25 cellular contexts compared by ENCODE assay signal in genomic region chr15:56095406-56095805, GRCh38.
"Had no signal": no experiment of that assay in that cellular context is flagged by ENCODE, and none has a peak within 500 bp of the region (broad histone marks: within the 10 kb centered on the region; RNA-seq: fewer than 3 reads in every experiment).

No MANE protein-coding gene starts in this region.

- DNase-seq: hypothalamus; immature natural killer cell; kidney; left colon; left lung; mesendoderm; naive B cell; pancreas; posterior cingulate gyrus; retina; right cardiac atrium; stimulated activated CD4-positive, alpha-beta T cell treated with anti-CD3 and anti-CD28 coated beads, Interleukin-12 subunit alpha, Interleukin-12 subunit beta, amount 100 ng/mL, for 4 hours; stimulated activated CD4-positive, alpha-beta T cell treated with anti-CD3 and anti-CD28 coated beads, Interleukin-15, amount 100 ng/mL, for 24 hours; stimulated activated CD4-positive, alpha-beta T cell treated with anti-CD3 and anti-CD28 coated beads, Interleukin-2, amount 100 ng/mL, for 24 hours; stimulated activated CD4-positive, alpha-beta T cell treated with anti-CD3 and anti-CD28 coated beads, Interleukin-4, amount 100 ng/mL, for 1 hour; stimulated activated naive B cell treated with anti-CD40 and anti-IgM and Interleukin-4, amounts not matched to agents 10 μg/mL and 1 μg/mL and 100 μg/mL, for 72 hours; stimulated activated naive CD8-positive, alpha-beta T cell treated with anti-CD3 and anti-CD28 coated beads, Interleukin-15, Interleukin-2, amounts not matched to agents 100 U/mL and 50 U/mL, for 24 hours; stomach; testis; thyroid gland; transverse colon; upper lobe of left lung had no signal

- H3K27ac Mint-ChIP-seq: mesothelial cell of epicardium; natural killer cell treated with Interleukin-12 subunit alpha and Interleukin-12 subunit beta and Interleukin-15 and Interleukin-18, amount 100 ng/mL, for 72 hours; stimulated activated naive B cell treated with anti-CD40 and anti-IgM and Interleukin-4, amounts not matched to agents 10 μg/mL and 1 μg/mL and 100 μg/mL, for 72 hours had no signal

- H3K9me3 Mint-ChIP-seq: immature natural killer cell; mesothelial cell of epicardium; naive B cell; natural killer cell treated with Interleukin-12 subunit alpha and Interleukin-12 subunit beta and Interleukin-15 and Interleukin-18, amount 100 ng/mL, for 72 hours; stimulated activated naive B cell treated with anti-CD40 and anti-IgM and Interleukin-4, amounts not matched to agents 10 μg/mL and 1 μg/mL and 100 μg/mL, for 72 hours had no signal

- H3K4me3 Mint-ChIP-seq: immature natural killer cell; mesothelial cell of epicardium; naive B cell; natural killer cell treated with Interleukin-12 subunit alpha and Interleukin-12 subunit beta and Interleukin-15 and Interleukin-18, amount 100 ng/mL, for 72 hours; stimulated activated naive B cell treated with anti-CD40 and anti-IgM and Interleukin-4, amounts not matched to agents 10 μg/mL and 1 μg/mL and 100 μg/mL, for 72 hours had no signal

- ATAC-seq: left colon; left lung; natural killer cell treated with Interleukin-12 subunit alpha and Interleukin-12 subunit beta and Interleukin-15 and Interleukin-18, amount 100 ng/mL, for 72 hours; pancreas; right cardiac atrium; sciatic nerve; stimulated activated naive B cell treated with anti-CD40 and anti-IgM and Interleukin-4, amounts not matched to agents 10 μg/mL and 1 μg/mL and 100 μg/mL, for 72 hours; stimulated activated naive CD8-positive, alpha-beta T cell treated with anti-CD3 and anti-CD28 coated beads, Interleukin-15, Interleukin-2, amounts not matched to agents 100 U/mL and 50 U/mL, for 24 hours had no signal

- H3K4me1 Mint-ChIP-seq: immature natural killer cell; stimulated activated naive B cell treated with anti-CD40 and anti-IgM and Interleukin-4, amounts not matched to agents 10 μg/mL and 1 μg/mL and 100 μg/mL, for 72 hours had no signal

- H3K27me3 Mint-ChIP-seq: naive B cell; natural killer cell treated with Interleukin-12 subunit alpha and Interleukin-12 subunit beta and Interleukin-15 and Interleukin-18, amount 100 ng/mL, for 72 hours; stimulated activated naive B cell treated with anti-CD40 and anti-IgM and Interleukin-4, amounts not matched to agents 10 μg/mL and 1 μg/mL and 100 μg/mL, for 72 hours had no signal
